In genomic region chr17:41836550-41837196, GRCh38 we compare ENCODE assay signal across 8 cellular contexts. TPM values are rescaled to one million over a fixed set of nuclear protein-coding genes. Genes with fewer than 3 reads are reported as not detected.
DNase-seq lines count a peak whose midpoint lies in the region; ATAC-seq and TF ChIP-seq lines count a peak whose summit lies in the region.

No MANE protein-coding gene starts in this region.

- peaks cover 5% of the 10 kb centered on the region; the same call in 1 of the 2 replicates for H3K79me2 ChIP-seq in SU-DHL-6 (ENCODE audit: insufficient read depth, low read length)

- intact Hi-C loops in sigmoid colon (cut with DNase I): no loop called here

- no peaks in the 10 kb centered on the region for H3K9me2 ChIP-seq in SU-DHL-6 (replicated peaks; ENCODE audit: insufficient read depth, low read length)

- TF ChIP-seq CTCF in GM12864 (IDR thresholded peaks at IDR 0.05; ENCODE audit: low read depth, low read length, missing control alignments) (no peak), SU-DHL-6 (IDR thresholded peaks at IDR 0.05; ENCODE audit: insufficient read depth, low read length, poor library complexity, severe bottlenecking) (no peak), fibroblast of pulmonary artery (IDR thresholded peaks at IDR 0.05; ENCODE audit: low read length, missing control alignments) (no peak), sigmoid colon (IDR thresholded peaks at IDR 0.05) (no peak)

- no peak for TF ChIP-seq POLR2A in sigmoid colon (IDR thresholded peaks at IDR 0.05)

- no peaks in the 10 kb centered on the region for H3F3A ChIP-seq in SU-DHL-6 (ENCODE audit: insufficient read depth)

- no peaks in the 10 kb centered on the region for H3K36me3 ChIP-seq in SU-DHL-6 (ENCODE audit: low read length)
- peaks cover 0 to 21% (median 9%) of the 10 kb centered on the region in 4 donors for H3K36me3 ChIP-seq in sigmoid colon

- TF ChIP-seq EP300 in sigmoid colon (IDR thresholded peaks at IDR 0.05): no peak

- H3K27me3 ChIP-seq in SU-DHL-6 (ENCODE audit: low read length) (no peaks in the 10 kb centered on the region), sigmoid colon (no peaks in the 10 kb centered on the region)

- peaks cover 0 to 17% (median 15%) of the 10 kb centered on the region in 4 donors for H3K4me1 ChIP-seq in sigmoid colon

- no peaks in the 10 kb centered on the region for H4K20me1 ChIP-seq in SU-DHL-6 (ENCODE audit: low read depth, low read length)

- H3K4me3 ChIP-seq in GM12864 (ENCODE audit: low read depth, low read length) (peak overlapping the region; percentile 73), SU-DHL-6 (ENCODE audit: insufficient read depth, low read length, poor library complexity, severe bottlenecking) (peak overlapping the region; percentile 64), fibroblast of pulmonary artery (replicated peaks; ENCODE audit: low read depth, low read length) (peak overlapping the region; percentile 74), sigmoid colon (peak overlapping the region; percentile 68 to 97 (median 84))

- WGBS in sigmoid colon, 2 donors: 32 to 52% methylated on average over 21 of the region's 21 CpGs

- peak overlapping the region; percentile 94 for H2AFZ ChIP-seq in SU-DHL-6 (ENCODE audit: low read depth, low read length, severe bottlenecking)

- H3K9me3 ChIP-seq in SU-DHL-6 (ENCODE audit: insufficient read depth, low read length) (no peaks in the 10 kb centered on the region), sigmoid colon (no peaks in the 10 kb centered on the region)

- H3K9ac ChIP-seq in SU-DHL-6 (ENCODE audit: low read length): peak overlapping the region; percentile 83

- ATAC-seq in GM18517 (IDR thresholded peaks at IDR 0.05; ENCODE audit: unreplicated experiment) (no peak), GM18498 (IDR thresholded peaks at IDR 0.05; ENCODE audit: unreplicated experiment) (no peak)

- H3K4me2 ChIP-seq in SU-DHL-6 (ENCODE audit: low read depth, low read length, poor library complexity, severe bottlenecking): peak overlapping the region; percentile 65

- DNase-seq in GM12864 (ENCODE audit: low read depth) (no peak), fibroblast of pulmonary artery (ENCODE audit: low read depth) (no peak), sigmoid colon (no peak), cerebellum (ENCODE audit: low spot score) (no peak), SK-N-DZ (ENCODE audit: low spot score) (no peak)

- H3K27ac ChIP-seq in SU-DHL-6 (ENCODE audit: low read depth, low read length): no peak overlapping the region
- peak overlapping the region; percentile 77 to 91 (median 86) for H3K27ac ChIP-seq in sigmoid colon

RNA-seq across cellular contexts. Expression of gene NT5C3B, which starts 0.6 kb away (rescaled TPM):
- total RNA-seq in sigmoid colon (100 to 1,000 TPM in 1 of 4 donors, 10 to 100 TPM in 3; 58.5 to 104 (median 69.2) TPM), cerebellum (74.9 TPM)
- polyA plus RNA-seq in sigmoid colon: 10 to 100 TPM; 19.4 to 42.6 (median 33.9) TPM
- 159 and 177 TPM in 2 replicates for polyA plus RNA-seq in SK-N-DZ (2014; cell fraction: cytosol; rRNA removed)
- polyA plus RNA-seq in SK-N-DZ (2014; cell fraction: nucleus; rRNA removed): 191 and 202 TPM in 2 replicates

RNA-seq across cellular contexts. Expression of gene KLHL10, which starts 1.0 kb away (rescaled TPM):
- total RNA-seq in sigmoid colon (1 to 10 TPM in 3 of 4 donors, under 1 TPM in 1; 0.95 to 3.9 (median 1.5) TPM), cerebellum (not detected)
- polyA plus RNA-seq in sigmoid colon: under 1 TPM in 1 of 3 donors, not detected in 2; 0.04 TPM
- polyA plus RNA-seq in SK-N-DZ (2014; cell fraction: cytosol; rRNA removed): 0.39 TPM in 1 of 2 replicates, not detected in the other
- 0.10 TPM in 1 of 2 replicates, not detected in the other for polyA plus RNA-seq in SK-N-DZ (2014; cell fraction: nucleus; rRNA removed)

RNA-seq across cellular contexts. Expression of gene FKBP10, which starts 23.9 kb away (rescaled TPM):
- total RNA-seq in sigmoid colon (10 to 100 TPM; 34.2 to 71.2 (median 39.5) TPM), cerebellum (26.5 TPM)
- polyA plus RNA-seq in sigmoid colon: 10 to 100 TPM in 1 of 3 donors, 1 to 10 TPM in 2; 5.5 to 18.4 (median 9.0) TPM
- 187 and 210 TPM in 2 replicates for polyA plus RNA-seq in SK-N-DZ (2014; cell fraction: cytosol; rRNA removed)
- polyA plus RNA-seq in SK-N-DZ (2014; cell fraction: nucleus; rRNA removed): 724 and 744 TPM in 2 replicates

RNA-seq across cellular contexts. Expression of gene P3H4, which starts 24.9 kb away (rescaled TPM):
- total RNA-seq in sigmoid colon (10 to 100 TPM in 3 of 4 donors, 1 to 10 TPM in 1; 9.9 to 12.3 (median 11.3) TPM), cerebellum (17.1 TPM)
- 1 to 10 TPM; 3.0 to 6.4 (median 4.9) TPM for polyA plus RNA-seq in sigmoid colon
- polyA plus RNA-seq in SK-N-DZ (2014; cell fraction: cytosol; rRNA removed): 52.8 and 71.4 TPM in 2 replicates
- 25.9 and 29.5 TPM in 2 replicates for polyA plus RNA-seq in SK-N-DZ (2014; cell fraction: nucleus; rRNA removed)

RNA-seq across cellular contexts. Expression of gene KLHL11, which starts 28.6 kb away (rescaled TPM):
- total RNA-seq in sigmoid colon: 10 to 100 TPM; 16.1 to 21.6 (median 19.2) TPM
- polyA plus RNA-seq in sigmoid colon: 1 to 10 TPM in 1 of 3 donors, under 1 TPM in 1, not detected in 1; 0.46 to 2.0 TPM
- total RNA-seq in cerebellum: 55.2 TPM
- polyA plus RNA-seq in SK-N-DZ (2014; cell fraction: cytosol; rRNA removed): 18.1 and 25.0 TPM in 2 replicates
- polyA plus RNA-seq in SK-N-DZ (2014; cell fraction: nucleus; rRNA removed): 16.9 and 19.4 TPM in 2 replicates
